ENCODE assay signal across 1 cellular context in the genomic region with DNA sequence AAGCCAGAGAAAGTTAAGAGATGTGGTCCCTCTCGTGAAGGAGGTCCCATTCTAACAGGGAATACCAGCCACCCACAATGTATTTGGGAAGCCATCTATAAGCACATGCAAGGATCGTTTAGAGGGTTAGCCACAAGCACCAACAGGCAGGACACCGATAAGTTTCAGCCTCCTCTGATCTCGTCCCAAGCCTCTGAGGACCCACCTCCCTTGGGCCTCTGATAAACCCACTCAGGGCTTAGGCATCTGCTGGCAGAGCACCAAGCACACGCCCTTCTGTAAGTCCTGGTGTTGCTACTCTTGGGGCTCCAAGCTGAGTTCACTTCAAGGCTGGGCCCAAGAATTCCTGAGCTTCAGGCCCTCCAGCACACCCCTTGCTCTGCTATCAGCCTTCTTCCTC.
TF ChIP-seq lines count a peak whose summit lies in the region.

No MANE protein-coding gene starts in this region.

TF ChIP-seq in IMR-90, 13 proteins besides CTCF, POLR2A, EP300 and RAD21 (continued from another document):
- TF ChIP-seq, protein P1, sequence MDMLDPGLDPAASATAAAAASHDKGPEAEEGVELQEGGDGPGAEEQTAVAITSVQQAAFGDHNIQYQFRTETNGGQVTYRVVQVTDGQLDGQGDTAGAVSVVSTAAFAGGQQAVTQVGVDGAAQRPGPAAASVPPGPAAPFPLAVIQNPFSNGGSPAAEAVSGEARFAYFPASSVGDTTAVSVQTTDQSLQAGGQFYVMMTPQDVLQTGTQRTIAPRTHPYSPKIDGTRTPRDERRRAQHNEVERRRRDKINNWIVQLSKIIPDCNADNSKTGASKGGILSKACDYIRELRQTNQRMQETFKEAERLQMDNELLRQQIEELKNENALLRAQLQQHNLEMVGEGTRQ (IDR thresholded peaks at IDR 0.05; ENCODE audit: low read depth, low read length), result no peak
- TF ChIP-seq RCOR1 (IDR thresholded peaks at IDR 0.05; ENCODE audit: insufficient replicate concordance, low read length) (no peak), RFX5 (IDR thresholded peaks at IDR 0.05; ENCODE audit: low read depth, low read length) (no peak), MAZ (IDR thresholded peaks at IDR 0.05; ENCODE audit: borderline replicate concordance, low read depth, low read length) (no peak)
